11 cellular contexts compared by ENCODE assay signal in the genomic region with DNA sequence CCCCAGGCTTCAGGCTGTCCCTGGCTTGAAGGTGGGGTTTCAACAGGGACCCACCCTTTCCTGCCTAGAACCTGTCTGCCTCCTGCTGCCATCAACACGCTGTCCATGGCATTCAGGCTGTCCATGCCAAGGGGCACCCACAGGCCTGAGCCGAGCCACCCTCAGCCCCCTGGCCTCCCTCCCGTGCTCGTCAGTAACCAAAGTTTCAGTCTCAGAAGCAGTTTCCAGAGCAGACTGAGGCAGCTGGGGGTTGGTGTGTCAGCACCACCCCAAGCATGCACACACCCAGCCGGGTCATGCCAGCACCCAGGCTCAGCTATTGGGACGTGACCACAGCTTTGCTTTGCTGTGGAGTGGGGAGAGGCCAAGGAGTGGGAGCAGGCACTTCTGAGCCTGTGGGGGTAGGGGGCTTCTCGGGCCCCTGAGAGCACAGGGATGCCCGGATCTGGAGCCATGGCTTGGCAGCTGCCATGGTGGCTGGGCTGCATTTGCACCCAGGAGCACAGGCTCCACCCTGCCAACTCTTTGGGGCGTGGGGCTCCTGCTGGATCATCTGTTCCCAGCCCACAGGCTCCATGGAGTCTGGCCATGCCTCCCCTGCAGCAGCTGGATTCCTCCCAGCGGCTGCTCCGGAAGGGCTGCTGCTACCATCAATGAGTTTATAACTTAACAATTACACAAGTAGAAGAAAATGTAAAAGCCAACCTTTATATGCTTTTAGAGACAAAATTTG.
"Had no signal": no experiment of that assay in that cellular context is flagged by ENCODE, and none has a peak within 500 bp of the region (broad histone marks: within the 10 kb centered on the region; RNA-seq: fewer than 3 reads in every experiment).

No MANE protein-coding gene starts in this region.

- H3K27ac ChIP-seq: esophagus squamous epithelium, heart left ventricle, ovary, thyroid gland had no signal

- H3K27me3 ChIP-seq: esophagus squamous epithelium, heart left ventricle, ovary, thyroid gland had no signal

- H3K9me3 ChIP-seq: esophagus squamous epithelium, heart left ventricle, ovary, thyroid gland had no signal

- H3K36me3 ChIP-seq: esophagus squamous epithelium, heart left ventricle, ovary, thyroid gland had no signal

- H3K4me3 ChIP-seq: esophagus squamous epithelium, heart left ventricle, ovary, thyroid gland had no signal

- DNase-seq: activated CD4-positive, alpha-beta memory T cell treated with anti-CD3 and anti-CD28 coated beads, Interleukin-2, amount 10 ng/mL, durations not matched to agents 7 days and 5 days; activated CD8-positive, alpha-beta memory T cell treated with anti-CD3 and anti-CD28 coated beads, Interleukin-2, amount 50 U/mL, for 4 hours; activated naive CD8-positive, alpha-beta T cell treated with anti-CD3 and anti-CD28 coated beads, Interleukin-2, amount 50 U/mL, for 24 hours; esophagus squamous epithelium; foreskin melanocyte; ovary; stimulated activated CD4-positive, alpha-beta T cell treated with anti-CD3 and anti-CD28 coated beads, Interleukin-4, amount 100 ng/mL, for 4 hours; T1000; thyroid gland had no signal

- H3K4me1 ChIP-seq: thyroid gland had no signal

- ATAC-seq: activated naive CD8-positive, alpha-beta T cell treated with anti-CD3 and anti-CD28 coated beads, Interleukin-2, amount 50 U/mL, for 24 hours; left lobe of liver had no signal
